ENCODE assay signal across 29 cellular contexts in genomic region chr11:123776160-123776559, GRCh38. TPM values are rescaled to one million over a fixed set of nuclear protein-coding genes. Genes with fewer than 3 reads are reported as not detected.
"Had no signal": no experiment of that assay in that cellular context is flagged by ENCODE, and none has a peak within 500 bp of the region (broad histone marks: within the 10 kb centered on the region; RNA-seq: fewer than 3 reads in every experiment).

No MANE protein-coding gene starts in this region.

- H3K4me1 Mint-ChIP-seq: activated CD4-positive, alpha-beta T cell treated with anti-CD3 and anti-CD28 coated beads for 36 hours; activated CD8-positive, alpha-beta memory T cell treated with anti-CD3 and anti-CD28 coated beads, Interleukin-2, amount 10 ng/mL, durations not matched to agents 7 days and 5 days; activated naive CD4-positive, alpha-beta T cell treated with anti-CD3 and anti-CD28 coated beads, Interleukin-2, amount 50 U/mL, for 24 hours had no signal

- DNase-seq: activated CD4-positive, alpha-beta T cell treated with anti-CD3 and anti-CD28 coated beads for 36 hours; activated CD4-positive, alpha-beta T cell treated with anti-CD3 and anti-CD28 coated beads, Interleukin-2, amount 50 U/mL, for 4 hours; activated CD8-positive, alpha-beta memory T cell treated with anti-CD3 and anti-CD28 coated beads, Interleukin-2, amount 10 ng/mL, durations not matched to agents 7 days and 5 days; activated effector memory CD4-positive, alpha-beta T cell treated with Interleukin-2 at 50 U/mL for 16 hours; activated naive CD4-positive, alpha-beta T cell; activated T-cell treated with anti-CD3 and anti-CD28 coated beads, Interleukin-2, amount 50 U/mL, for 24 hours; aorta; caudate nucleus; NCI-H1092; NCI-H1417; NCI-H1930; NCI-H2171; NCI-H2227 treated with DMSO at 0.1 percent for 48 hours; NCI-H446 treated with DMSO at 0.1 percent for 48 hours; NCI-H524 treated with DMSO at 0.1 percent for 48 hours; NCI-H774; NK-92 treated with Interleukin-12 subunit alpha and Interleukin-12 subunit beta, amount 100 ng/mL, for 24 hours; OCI-M1; Right ventricle myocardium superior; SJCRH30; SK-N-SH; T-helper 1 cell had no signal

- H3K4me3 ChIP-seq: breast epithelium, SJCRH30 had no signal

- H3K27ac Mint-ChIP-seq: activated CD4-positive, alpha-beta T cell treated with anti-CD3 and anti-CD28 coated beads for 36 hours; activated CD8-positive, alpha-beta memory T cell treated with anti-CD3 and anti-CD28 coated beads, Interleukin-2, amount 10 ng/mL, durations not matched to agents 7 days and 5 days; activated naive CD4-positive, alpha-beta T cell treated with anti-CD3 and anti-CD28 coated beads, Interleukin-2, amount 50 U/mL, for 24 hours; activated T-cell treated with anti-CD3 and anti-CD28 coated beads, Interleukin-2, amount 50 U/mL, for 24 hours; activated T-helper 1 cell treated with anti-CD3 and anti-CD28 coated beads, Interleukin-12 subunit alpha, Interleukin-12 subunit beta, Interleukin-2, Interleukin-4 antibody, amounts not matched to agents 30 ng/mL and 10 ng/mL and 1 ng/mL, durations not matched to agents 14 hours and 24 hours and 36 hours had no signal

- H3K36me3 Mint-ChIP-seq: activated CD8-positive, alpha-beta memory T cell treated with anti-CD3 and anti-CD28 coated beads, Interleukin-2, amount 10 ng/mL, durations not matched to agents 7 days and 5 days; activated naive CD4-positive, alpha-beta T cell treated with anti-CD3 and anti-CD28 coated beads, Interleukin-2, amount 50 U/mL, for 24 hours had no signal

- H3K27me3 ChIP-seq: breast epithelium, SJCRH30 had no signal

- H3K27ac ChIP-seq: breast epithelium, RWPE1, SJCRH30, VCaP had no signal

- H3K36me3 ChIP-seq: SJCRH30 had no signal

- H3K9ac ChIP-seq: SK-N-SH had no signal

- H3K9me3 Mint-ChIP-seq: activated naive CD4-positive, alpha-beta T cell treated with anti-CD3 and anti-CD28 coated beads, Interleukin-2, amount 50 U/mL, for 24 hours; activated T-cell treated with anti-CD3 and anti-CD28 coated beads, Interleukin-2, amount 50 U/mL, for 24 hours had no signal

- H3K4me1 ChIP-seq: breast epithelium, SJCRH30 had no signal

- H3K9me2 ChIP-seq: SK-N-SH had no signal

- H3K9me3 ChIP-seq: breast epithelium, SJCRH30, SK-N-SH had no signal

- H3K4me2 ChIP-seq: SK-N-SH had no signal

- H3K4me3 Mint-ChIP-seq: activated CD4-positive, alpha-beta T cell treated with anti-CD3 and anti-CD28 coated beads for 36 hours; activated CD8-positive, alpha-beta memory T cell treated with anti-CD3 and anti-CD28 coated beads, Interleukin-2, amount 10 ng/mL, durations not matched to agents 7 days and 5 days; activated naive CD4-positive, alpha-beta T cell treated with anti-CD3 and anti-CD28 coated beads, Interleukin-2, amount 50 U/mL, for 24 hours; activated T-cell treated with anti-CD3 and anti-CD28 coated beads, Interleukin-2, amount 50 U/mL, for 24 hours; activated T-helper 1 cell treated with anti-CD3 and anti-CD28 coated beads, Interleukin-12 subunit alpha, Interleukin-12 subunit beta, Interleukin-2, Interleukin-4 antibody, amounts not matched to agents 30 ng/mL and 10 ng/mL and 1 ng/mL, durations not matched to agents 14 hours and 24 hours and 36 hours had no signal

RNA-seq across cellular contexts. Expression of gene OR6X1, which starts 21.8 kb away (rescaled TPM):
- total RNA-seq: activated CD4-positive, alpha-beta T cell treated with anti-CD3 and anti-CD28 coated beads for 36 hours; activated CD8-positive, alpha-beta memory T cell treated with anti-CD3 and anti-CD28 coated beads, Interleukin-2, amount 10 ng/mL, durations not matched to agents 7 days and 5 days; activated T-helper 1 cell treated with anti-CD3 and anti-CD28 coated beads, Interleukin-12 subunit alpha, Interleukin-12 subunit beta, Interleukin-2, Interleukin-4 antibody, amounts not matched to agents 30 ng/mL and 10 ng/mL and 1 ng/mL, durations not matched to agents 14 hours and 24 hours and 36 hours; aorta; breast epithelium; MCF 10A; Right ventricle myocardium superior; SJCRH30; T-helper 2 cell treated with Interferon-gamma antibody and Interleukin-4, amounts not matched to agents 100 ng/mL and 5 ng/mL, for 36 hours had no signal
- polyA plus RNA-seq: aorta, SK-N-SH had no signal

RNA-seq across cellular contexts. Expression of gene OR6M1, which starts 30.0 kb away (rescaled TPM):
- total RNA-seq: activated CD4-positive, alpha-beta T cell treated with anti-CD3 and anti-CD28 coated beads for 36 hours; activated CD8-positive, alpha-beta memory T cell treated with anti-CD3 and anti-CD28 coated beads, Interleukin-2, amount 10 ng/mL, durations not matched to agents 7 days and 5 days; activated T-helper 1 cell treated with anti-CD3 and anti-CD28 coated beads, Interleukin-12 subunit alpha, Interleukin-12 subunit beta, Interleukin-2, Interleukin-4 antibody, amounts not matched to agents 30 ng/mL and 10 ng/mL and 1 ng/mL, durations not matched to agents 14 hours and 24 hours and 36 hours; aorta; breast epithelium; MCF 10A; Right ventricle myocardium superior; SJCRH30; T-helper 2 cell treated with Interferon-gamma antibody and Interleukin-4, amounts not matched to agents 100 ng/mL and 5 ng/mL, for 36 hours had no signal
- polyA plus RNA-seq: aorta, SK-N-SH had no signal
